Comparison of ENCODE assay signal across 8 cellular contexts in genomic region chr9:36036780-36037579, GRCh38. TPM values are rescaled to one million over a fixed set of nuclear protein-coding genes. Genes with fewer than 3 reads are reported as not detected.
A peak's percentile ranks its signal among the peaks of the same experiment; 100 is the strongest.
DNase-seq lines count a peak whose midpoint lies in the region; ATAC-seq and TF ChIP-seq lines count a peak whose summit lies in the region.

Gene RECK, plus strand, starts transcription at chr9:36036913. Its CDS starts 86 bp downstream, at chr9:36036999.

- H3K4me2 ChIP-seq in mesenchymal stem cell (ENCODE audit: low read length, poor library complexity, severe bottlenecking): peak within 1 kb of the TSS; percentile 79

- H3K18ac ChIP-seq in mesenchymal stem cell (ENCODE audit: low read depth in 1 of 2, low read length in 2 of 2): peak within 1 kb of the TSS; percentile 92 to 98

- peak within 1 kb of the TSS; percentile 82 for H3K9ac ChIP-seq in endocrine pancreas (ENCODE audit: control insufficient read depth, insufficient read depth, low read length)
- H3K9ac ChIP-seq in mesenchymal stem cell (ENCODE audit: low read length): peak within 1 kb of the TSS; percentile 97

- H2BK12ac ChIP-seq in mesenchymal stem cell (ENCODE audit: low read length in 2 of 2): peak within 1 kb of the TSS in 1 of 2 experiments; percentile 33

- H2BK15ac ChIP-seq in mesenchymal stem cell (ENCODE audit: low read depth, poor library complexity, severe bottlenecking): peak within 1 kb of the TSS; percentile 92

- no peaks in the 10 kb centered on the region for H3K9me3 Mint-ChIP-seq in activated CD8-positive, alpha-beta memory T cell treated with anti-CD3 and anti-CD28 coated beads, Interleukin-2, amount 10 ng/mL, durations not matched to agents 7 days and 5 days (ENCODE audit: low read depth)

- H3K79me1 ChIP-seq in mesenchymal stem cell (replicated peaks; ENCODE audit: low read length, poor library complexity, severe bottlenecking): peaks cover 4% of the 10 kb centered on the region

- DNase-seq in AG10803 (ENCODE audit: low read depth) (peak; percentile 93), NCI-H748 treated with DMSO at 0.1 percent for 48 hours (lab: John Stamatoyannopoulos, UW) (peak; percentile 52), mesenchymal stem cell (peak; percentile 73)
- DNase-seq in activated CD8-positive, alpha-beta memory T cell treated with anti-CD3 and anti-CD28 coated beads, Interleukin-2, amount 10 ng/mL, durations not matched to agents 7 days and 5 days: peak; percentile 89
- peak; percentile 74 for DNase-seq in stimulated activated CD8-positive, alpha-beta memory T cell treated with anti-CD3 and anti-CD28 coated beads, Interleukin-12 subunit alpha, Interleukin-12 subunit beta, amount 100 ng/mL, for 1 hour (ENCODE audit: low read depth)

- H3K27ac Mint-ChIP-seq in activated CD8-positive, alpha-beta memory T cell treated with anti-CD3 and anti-CD28 coated beads, Interleukin-2, amount 10 ng/mL, durations not matched to agents 7 days and 5 days: peak within 1 kb of the TSS; percentile 76

- H2AK5ac ChIP-seq in mesenchymal stem cell (ENCODE audit: low read length, severe bottlenecking): peak within 1 kb of the TSS; percentile 42

- peak within 1 kb of the TSS; percentile 95 for H4K8ac ChIP-seq in mesenchymal stem cell (ENCODE audit: low read length)

- H3K4me1 ChIP-seq in endocrine pancreas (ENCODE audit: control insufficient read depth, insufficient read depth, low read length) (peaks cover 3% of the 10 kb centered on the region), mesenchymal stem cell (ENCODE audit: control insufficient read depth, insufficient read depth, low read depth, low read length) (peaks cover 6% of the 10 kb centered on the region)

- H3K9me3 ChIP-seq in endocrine pancreas (ENCODE audit: control insufficient read depth, low read length) (no peaks in the 10 kb centered on the region), mesenchymal stem cell (ENCODE audit: control insufficient read depth, low read length) (no peaks in the 10 kb centered on the region)

- H3K36me3 Mint-ChIP-seq in activated CD8-positive, alpha-beta memory T cell treated with anti-CD3 and anti-CD28 coated beads, Interleukin-2, amount 10 ng/mL, durations not matched to agents 7 days and 5 days: no peaks in the 10 kb centered on the region

- peak within 1 kb of the TSS; percentile 94 for H2AFZ ChIP-seq in mesenchymal stem cell (ENCODE audit: low read depth, low read length)

- H4K91ac ChIP-seq in mesenchymal stem cell (ENCODE audit: low read length): peak within 1 kb of the TSS; percentile 92

- no peak within 1 kb of the TSS for H2BK5ac ChIP-seq in mesenchymal stem cell (ENCODE audit: low read depth, low read length, poor library complexity, severe bottlenecking)

- H3K4me3 Mint-ChIP-seq in activated CD8-positive, alpha-beta memory T cell treated with anti-CD3 and anti-CD28 coated beads, Interleukin-2, amount 10 ng/mL, durations not matched to agents 7 days and 5 days: peak within 1 kb of the TSS; percentile 81

- peak within 1 kb of the TSS; percentile 9 for H3K27ac ChIP-seq in mesenchymal stem cell (ENCODE audit: low read length, poor library complexity, severe bottlenecking)

- peak within 1 kb of the TSS; percentile 90 for H2BK120ac ChIP-seq in mesenchymal stem cell (ENCODE audit: low read depth, low read length)

- no peaks in the 10 kb centered on the region for H3K36me3 ChIP-seq in endocrine pancreas (ENCODE audit: control insufficient read depth, insufficient read depth, low read length)
- H3K36me3 ChIP-seq in mesenchymal stem cell (ENCODE audit: control insufficient read depth in 1 of 2, insufficient read depth in 2 of 2, low read depth in 1 of 2, low read length in 2 of 2): no peaks in the 10 kb centered on the region

- H3K23ac ChIP-seq in mesenchymal stem cell (ENCODE audit: low read length in 2 of 2): peak within 1 kb of the TSS in 1 of 2 experiments; percentile 91

- WGBS in mesenchymal stem cell: under 1% methylated on average over 78 of the region's 80 CpGs

- TF ChIP-seq CTCF in AG10803 (conservative IDR thresholded peaks at IDR 0.05; ENCODE audit: low read length): no peak

- H3K4me3 ChIP-seq in AG10803 (ENCODE audit: low read length): peak within 1 kb of the TSS; percentile 95
- peak within 1 kb of the TSS; percentile 70 for H3K4me3 ChIP-seq in endocrine pancreas (ENCODE audit: control insufficient read depth, insufficient read depth, low read length)
- H3K4me3 ChIP-seq in mesenchymal stem cell (ENCODE audit: insufficient read depth in 1 of 2, low read depth in 1 of 2, low read length in 2 of 2): peak within 1 kb of the TSS; percentile 86 to 98

- H3K27me3 ChIP-seq in endocrine pancreas (ENCODE audit: control insufficient read depth, insufficient read depth, low read length) (no peaks in the 10 kb centered on the region), mesenchymal stem cell (ENCODE audit: control insufficient read depth in 1 of 2, insufficient read depth in 1 of 2, low read length in 2 of 2) (no peaks in the 10 kb centered on the region)

- H3K14ac ChIP-seq in mesenchymal stem cell (ENCODE audit: low read length in 2 of 2): peak within 1 kb of the TSS in 1 of 2 experiments; percentile 93

- CTCF ChIA-PET in activated CD8-positive, alpha-beta memory T cell treated with anti-CD3 and anti-CD28 coated beads, Interleukin-2, amount 10 ng/mL, durations not matched to agents 7 days and 5 days (lab: Charles Lee): interaction anchor here (0.6 to 2.9 kb wide), 9 partner anchors 9 to 154 kb away, joined by 3 to 10 read pairs (median 4); partner anchors contain the start of gene CLTA

- peaks cover 33% of the 10 kb centered on the region for H3K4me1 Mint-ChIP-seq in activated CD8-positive, alpha-beta memory T cell treated with anti-CD3 and anti-CD28 coated beads, Interleukin-2, amount 10 ng/mL, durations not matched to agents 7 days and 5 days

- H3K4ac ChIP-seq in mesenchymal stem cell (ENCODE audit: low read depth in 1 of 2, low read length in 2 of 2): peak within 1 kb of the TSS; percentile 87 to 98

- peaks cover 19% of the 10 kb centered on the region for H3K27me3 Mint-ChIP-seq in activated CD8-positive, alpha-beta memory T cell treated with anti-CD3 and anti-CD28 coated beads, Interleukin-2, amount 10 ng/mL, durations not matched to agents 7 days and 5 days

- peak; percentile 83 for ATAC-seq in GM19043 (IDR thresholded peaks at IDR 0.05; ENCODE audit: low read depth, unreplicated experiment)
- peak; percentile 81 for ATAC-seq in HG03439 (IDR thresholded peaks at IDR 0.05; ENCODE audit: unreplicated experiment)
- ATAC-seq in activated CD8-positive, alpha-beta memory T cell treated with anti-CD3 and anti-CD28 coated beads, Interleukin-2, amount 10 ng/mL, durations not matched to agents 7 days and 5 days: peak; percentile 93

RNA-seq across cellular contexts. Expression of gene RECK, which starts in this region (rescaled TPM):
- 1 to 10 TPM; 6.1 to 8.1 TPM for total RNA-seq in activated CD8-positive, alpha-beta memory T cell treated with anti-CD3 and anti-CD28 coated beads, Interleukin-2, amount 10 ng/mL, durations not matched to agents 7 days and 5 days
- polyA plus RNA-seq in mesenchymal stem cell (2013, experiment 1 of 2): 21.6 TPM
- 22.2 TPM for polyA plus RNA-seq in mesenchymal stem cell (2013, experiment 2 of 2)

Comparison
In these comparisons a context has a peak if more than half of its experiments do, and no peak if none do; other contexts are left out.
1. Peak in every context shown above with its lines: DNase-seq, ATAC-seq, H3K4me3 ChIP-seq and H3K27ac ChIP-seq.